In the genomic region with DNA sequence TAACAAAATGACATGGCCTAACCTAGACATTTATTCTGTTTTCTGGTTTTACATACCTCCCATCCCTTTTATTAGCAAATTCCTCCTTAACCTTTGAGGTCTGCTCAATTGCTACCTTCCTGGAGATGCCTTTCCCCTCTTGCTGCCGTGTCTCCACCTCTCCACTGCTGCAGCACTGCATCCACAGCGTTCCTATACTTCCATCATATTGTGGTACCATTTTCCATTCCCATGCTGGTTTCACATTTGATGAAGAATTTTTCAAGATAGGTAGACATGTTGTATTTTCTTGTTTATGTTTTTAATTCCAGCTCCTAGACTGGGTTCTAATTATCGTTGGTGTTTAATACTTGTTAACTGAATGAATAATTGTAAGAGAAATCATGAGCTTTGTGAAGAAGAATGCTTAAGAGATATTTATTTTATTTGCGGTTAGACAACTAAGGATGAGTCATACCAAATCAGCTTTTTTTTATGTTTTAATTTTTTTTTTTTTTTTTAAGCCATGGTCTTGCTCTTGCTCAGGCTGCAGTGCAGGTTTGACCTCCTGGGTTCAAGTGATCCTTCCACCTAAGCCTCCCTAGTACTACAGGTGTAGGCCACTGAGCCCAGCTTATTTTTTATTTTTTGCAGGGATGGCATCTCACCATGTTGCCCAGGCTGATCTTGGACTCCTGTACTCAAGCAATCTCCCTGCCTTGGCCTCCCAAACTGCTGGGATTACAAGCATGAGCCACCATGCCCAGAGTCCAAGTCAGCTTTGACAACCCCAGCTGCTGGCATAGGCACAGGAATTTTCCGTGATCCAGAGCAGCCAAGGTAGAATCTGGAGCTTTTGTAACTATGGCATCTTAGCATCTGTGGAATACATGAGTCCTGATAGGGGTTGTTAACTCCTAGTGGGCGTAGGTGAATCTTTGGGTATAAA, we compare ENCODE assay signal across 17 cellular contexts. TPM values are rescaled to one million over a fixed set of nuclear protein-coding genes. Genes with fewer than 3 reads are reported as not detected.
A peak's percentile ranks its signal among the peaks of the same experiment; 100 is the strongest.
DNase-seq lines count a peak whose midpoint lies in the region; ATAC-seq and TF ChIP-seq lines count a peak whose summit lies in the region.
"Had no signal": no experiment of that assay in that cellular context is flagged by ENCODE, and none has a peak within 500 bp of the region (broad histone marks: within the 10 kb centered on the region; RNA-seq: fewer than 3 reads in every experiment).

No MANE protein-coding gene starts in this region.

- peaks cover 48% of the 10 kb centered on the region for H3K4me1 ChIP-seq in ACC112 (ENCODE audit: control insufficient read depth, insufficient read depth, low read length, unreplicated experiment)
- H3K4me1 ChIP-seq: upper lobe of right lung had no signal

- DNase-seq in HFFc6 (peak; percentile 45), amniotic epithelial cell (ENCODE audit: low read depth) (peak; percentile 75), foreskin fibroblast (peak; percentile 33 to 56), NCI-H2227 treated with DMSO at 0.1 percent for 48 hours (lab: John Stamatoyannopoulos, UW) (no peak), NCI-H1048 (lab: John Stamatoyannopoulos, UW) (no peak)
- DNase-seq in CD4-positive, alpha-beta T cell = no peak
- DNase-seq: activated T-cell treated with anti-CD3 and anti-CD28 coated beads for 4 hours; aorta; KBM-7; NCI-H1930; NK-92 treated with Interleukin-12 subunit alpha and Interleukin-12 subunit beta, amount 100 ng/mL, for 24 hours; ovary; SW 1271; upper lobe of right lung had no signal

- H3K4me1 Mint-ChIP-seq in HFFc6 (ENCODE audit: low read depth) = peaks cover 90% of the 10 kb centered on the region
- peaks cover 6% of the 10 kb centered on the region for H3K4me1 Mint-ChIP-seq in CD4-positive, alpha-beta T cell (ENCODE audit: low read depth)

- no peaks in the 10 kb centered on the region for H3K27me3 Mint-ChIP-seq in HFFc6 (ENCODE audit: insufficient read depth)
- no peaks in the 10 kb centered on the region for H3K27me3 Mint-ChIP-seq in CD4-positive, alpha-beta T cell

- peak overlapping the region; percentile 93 for H3K27ac Mint-ChIP-seq in HFFc6
- no peak overlapping the region for H3K27ac Mint-ChIP-seq in CD4-positive, alpha-beta T cell

- peak overlapping the region; percentile 69 for H3K27ac ChIP-seq in ACC112 (ENCODE audit: low read depth, low read length)
- no peak overlapping the region for H3K27ac ChIP-seq in CD4-positive, alpha-beta T cell (ENCODE audit: low read depth, low read length)
- H3K27ac ChIP-seq: ovary, upper lobe of right lung had no signal

- H3K4me3 ChIP-seq in ACC112 (ENCODE audit: low read depth, low read length) = peak overlapping the region; percentile 50; the same call in 1 of the 2 replicates
- no peak overlapping the region for H3K4me3 ChIP-seq in foreskin fibroblast (ENCODE audit: low read depth in 1 of 2, low read length in 2 of 2)
- H3K4me3 ChIP-seq: ovary, upper lobe of right lung had no signal

- no peaks in the 10 kb centered on the region for H3K79me2 ChIP-seq in ACC112 (ENCODE audit: control insufficient read depth, insufficient read depth, low read length, unreplicated experiment)

- H3K4me3 Mint-ChIP-seq in HFFc6 = peak overlapping the region; percentile 69
- no peak overlapping the region for H3K4me3 Mint-ChIP-seq in CD4-positive, alpha-beta T cell

- H3K9me3 Mint-ChIP-seq in HFFc6 = peaks cover 5% of the 10 kb centered on the region; the same call in 1 of the 2 replicates
- no peaks in the 10 kb centered on the region for H3K9me3 Mint-ChIP-seq in CD4-positive, alpha-beta T cell

- POLR2A ChIA-PET in CD4-positive, alpha-beta T cell (lab: Charles Lee) = interaction anchor here (0.7 kb wide), 1 partner anchor 33 kb away, joined by 3 read pairs; no protein-coding TSS in a partner anchor

- TF ChIP-seq CTCF in HFFc6 (IDR thresholded peaks at IDR 0.05) (no peak), foreskin fibroblast (IDR thresholded peaks at IDR 0.05; ENCODE audit: low read depth, low read length) (no peak)
- TF ChIP-seq CTCF in CD4-positive, alpha-beta T cell (IDR thresholded peaks at IDR 0.05) = no peak

- no peaks in the 10 kb centered on the region for H3K36me3 ChIP-seq in ACC112 (ENCODE audit: insufficient read depth, low read length)
- H3K36me3 ChIP-seq: ovary, upper lobe of right lung had no signal

- H2AFZ ChIP-seq in ACC112 (ENCODE audit: low read length, unreplicated experiment) = no peak overlapping the region

- peaks cover 18% of the 10 kb centered on the region for H3K36me3 Mint-ChIP-seq in HFFc6 (ENCODE audit: low read depth)
- no peaks in the 10 kb centered on the region for H3K36me3 Mint-ChIP-seq in CD4-positive, alpha-beta T cell (ENCODE audit: low read depth)

- no peak for ATAC-seq in HG03571 (IDR thresholded peaks at IDR 0.05; ENCODE audit: unreplicated experiment)
- ATAC-seq in CD4-positive, alpha-beta T cell (ENCODE audit: poor library complexity) = no peak
- ATAC-seq: upper lobe of right lung had no signal

- H3K9me3 ChIP-seq in CD4-positive, alpha-beta T cell (ENCODE audit: control insufficient read depth, low read length) = no peaks in the 10 kb centered on the region
- H3K9me3 ChIP-seq: ovary, upper lobe of right lung had no signal

- intact Hi-C loops in CD4-positive, alpha-beta T cell (cut with DNase I, micrococcal nuclease) = no loop called here

- CTCF ChIA-PET in CD4-positive, alpha-beta T cell (lab: Charles Lee) = interaction anchor here (0.7 to 1.4 kb wide), 2 partner anchors 125 to 203 kb away, joined by 3 read pairs; no protein-coding TSS in a partner anchor

- H3K27me3 ChIP-seq in ACC112 (ENCODE audit: insufficient read depth, low read length) = no peaks in the 10 kb centered on the region
- no peaks in the 10 kb centered on the region for H3K27me3 ChIP-seq in CD4-positive, alpha-beta T cell (ENCODE audit: control insufficient read depth, insufficient read depth, low read length)
- H3K27me3 ChIP-seq: ovary, upper lobe of right lung had no signal

RNA-seq across cellular contexts. Expression of a gene that starts 44.0 kb away (rescaled TPM):
- total RNA-seq in HFFc6 (2021; fragmentation: NEBNext Ultra II Directional; extraction: Animal tissue kit (Norgen Biotek cat#: 25700)) = 1 to 10 TPM in 2 of 6 experiments, under 1 TPM in 4; 0.76 to 1.9 (median 0.95) TPM
- total RNA-seq in CD4-positive, alpha-beta T cell = not detected
- total RNA-seq: aorta, mesenteric fat pad, ovary, upper lobe of right lung had no signal

Comparison
In these comparisons a context has a peak if more than half of its experiments do, and no peak if none do; other contexts are left out.
1. DNase-seq: peak in HFFc6 (single experiment), amniotic epithelial cell (single experiment) and foreskin fibroblast (2 of 2); none in NCI-H2227 treated with DMSO at 0.1 percent for 48 hours (single experiment), NCI-H1048 (single experiment) and CD4-positive, alpha-beta T cell (0 of 10).